Comparison of ENCODE assay signal across 23 cellular contexts in genomic region chr9:87630266-87630665, GRCh38.
DNase-seq lines count a peak whose midpoint lies in the region; ATAC-seq, FAIRE-seq and TF ChIP-seq lines count a peak whose summit lies in the region.
"Had no signal": no experiment of that assay in that cellular context is flagged by ENCODE, and none has a peak within 500 bp of the region (broad histone marks: within the 10 kb centered on the region; RNA-seq: fewer than 3 reads in every experiment).

No MANE protein-coding gene starts in this region.

- CTCF ChIA-PET in PC-9 (lab: Charles Lee): no interaction called here
- CTCF ChIA-PET in GM12878 (lab: Yijun Ruan, JAX): interaction anchor here (0.6 to 1.6 kb wide), 3 partner anchors 33 to 293 kb away, joined by 3 to 5 read pairs (median 3); no protein-coding TSS in a partner anchor

- in situ Hi-C loops in GM12878 (cut with MboI): no loop called here

- SMC1A ChIA-PET in GM12878 (lab: Charles Lee; ENCODE audit: uncharacterized antibody, unreplicated experiment): interaction anchor here (1.0 to 1.3 kb wide), 2 partner anchors 17 to 292 kb away, joined by 3 to 4 read pairs; no protein-coding TSS in a partner anchor

- DNase-seq in PC-9 (no peak), GM12878 (ENCODE audit: low read depth, low spot score) (no peak), epithelial cell of proximal tubule (ENCODE audit: low read depth) (no peak), NCI-H446 treated with DMSO at 0.1 percent for 48 hours (lab: John Stamatoyannopoulos, UW) (no peak), omental fat pad (ENCODE audit: low spot score) (no peak), psoas muscle (no peak)
- DNase-seq: Caco-2; CD8-positive, alpha-beta T cell; DMS79 treated with DMSO at 0.1 percent for 48 hours; GF-D8; KG1; MG63; NCI-H2029; NCI-H2227 treated with DMSO at 0.1 percent for 48 hours; NCI-H524; NCI-H748 treated with DMSO at 0.1 percent for 48 hours; SJCRH30 had no signal

- no peak overlapping the region for H3K4me2 ChIP-seq in PC-9
- H3K4me2 ChIP-seq in GM12878 (ENCODE audit: control insufficient read depth, insufficient read depth): no peak overlapping the region

- 0 out of 2 replicates have a peak, but pooled peaks cover 3% of the 10 kb centered on the region for H3F3A ChIP-seq in PC-9 (ENCODE audit: insufficient read depth, low read depth)

- RAD21 ChIA-PET in GM12878 (lab: Charles Lee; ENCODE audit: unreplicated experiment): no interaction called here

- BruUV-seq in PC-9 (replicated peaks; lab: Mats Ljungman, UMichigan): no TSS peak
- BruUV-seq in GM12878 (replicated peaks; lab: Mats Ljungman, UMichigan): no TSS peak

- TF ChIP-seq CTCF in PC-9 (conservative IDR thresholded peaks at IDR 0.05): 0 out of 2 replicates have a peak, but pooled peaks have one; percentile 22
- no peak for TF ChIP-seq CTCF in GM12878 (IDR thresholded peaks at IDR 0.05 in 2 of 3, conservative IDR thresholded peaks at IDR 0.05 in 1 of 3; ENCODE audit: control insufficient read depth in 2 of 3, extremely low read depth in 1 of 3, insufficient read depth in 1 of 3, low read depth in 3 of 3, low read length in 3 of 3)
- peak; percentile 40 for TF ChIP-seq CTCF in epithelial cell of proximal tubule (conservative IDR thresholded peaks at IDR 0.05; ENCODE audit: low read depth, low read length)
- TF ChIP-seq CTCF in neutrophil (IDR thresholded peaks at IDR 0.05): no peak
- TF ChIP-seq CTCF in omental fat pad (IDR thresholded peaks at IDR 0.05): no peak
- TF ChIP-seq CTCF in psoas muscle (IDR thresholded peaks at IDR 0.05): no peak

- no peaks in the 10 kb centered on the region for H3K9me3 ChIP-seq in PC-9 (ENCODE audit: insufficient read depth, low read depth)
- no peaks in the 10 kb centered on the region; the same call in 2 of the 3 replicates for H3K9me3 ChIP-seq in GM12878 (replicated peaks; ENCODE audit: control insufficient read depth, insufficient read depth, low read length)
- no peaks in the 10 kb centered on the region for H3K9me3 ChIP-seq in neutrophil
- no peaks in the 10 kb centered on the region for H3K9me3 ChIP-seq in psoas muscle
- H3K9me3 ChIP-seq: Caco-2, MG63, SJCRH30 had no signal

- no peak for FAIRE-seq in GM12878 (lab: Jason Lieb, UNC)
- FAIRE-seq: GM12892, H54, HTR-8/SVneo had no signal

- H2AFZ ChIP-seq in PC-9 (no peak overlapping the region), GM12878 (ENCODE audit: control insufficient read depth, low read depth, low read length) (no peak overlapping the region)

- no peak for TF ChIP-seq POLR2A in GM12878 (IDR thresholded peaks at IDR 0.05; ENCODE audit: low read depth, low read length)

- no peak overlapping the region for H3K27ac ChIP-seq in PC-9
- no peak overlapping the region for H3K27ac ChIP-seq in GM12878 (ENCODE audit: control insufficient read depth, insufficient read depth)
- peak overlapping the region; percentile 17 for H3K27ac ChIP-seq in neutrophil
- no peak overlapping the region for H3K27ac ChIP-seq in psoas muscle
- H3K27ac ChIP-seq: C4-2B, SJCRH30 had no signal

- intact Hi-C loops in PC-9 (cut with micrococcal nuclease; ENCODE audit: unreplicated experiment): no loop called here
- intact Hi-C loops in GM12878 (cut with micrococcal nuclease; ENCODE audit: unreplicated experiment): no loop called here
- intact Hi-C loops in psoas muscle (cut with DNase I): no loop called here

- H3K36me3 ChIP-seq in PC-9 (ENCODE audit: low read depth): no peaks in the 10 kb centered on the region
- peaks cover 5 to 8% of the 10 kb centered on the region in 2 experiments; a peak in 3 of 4 replicates for H3K36me3 ChIP-seq in GM12878 (ENCODE audit: control insufficient read depth in 2 of 2, insufficient read depth in 2 of 2, low read length in 1 of 2)
- no peaks in the 10 kb centered on the region for H3K36me3 ChIP-seq in neutrophil
- H3K36me3 ChIP-seq in psoas muscle (ENCODE audit: insufficient read depth in 1 of 2, low read depth in 1 of 2): no peaks in the 10 kb centered on the region
- H3K36me3 ChIP-seq: SJCRH30 had no signal

- no peaks in the 10 kb centered on the region for H3K27me3 ChIP-seq in PC-9 (ENCODE audit: insufficient read depth, low read depth)
- no peaks in the 10 kb centered on the region for H3K27me3 ChIP-seq in GM12878 (replicated peaks in 1 of 2; ENCODE audit: control insufficient read depth in 2 of 2, insufficient read depth in 2 of 2, low read length in 1 of 2)
- H3K27me3 ChIP-seq in neutrophil: no peaks in the 10 kb centered on the region
- H3K27me3 ChIP-seq in psoas muscle (ENCODE audit: insufficient read depth in 3 of 3, low read length in 2 of 3): no peaks in the 10 kb centered on the region
- H3K27me3 ChIP-seq: MG63, SJCRH30 had no signal

- no peak for TF ChIP-seq EP300 in GM12878 (IDR thresholded peaks at IDR 0.05; ENCODE audit: borderline replicate concordance in 1 of 2, control insufficient read depth in 1 of 2, low read depth in 2 of 2, low read length in 2 of 2)

- H3K9me2 ChIP-seq in PC-9 (ENCODE audit: insufficient read depth): no peaks in the 10 kb centered on the region

- ATAC-seq in GM12878 (no peak), omental fat pad (ENCODE audit: low FRiP score) (no peak), psoas muscle (no peak)
- ATAC-seq: CD8-positive, alpha-beta T cell; Right ventricle myocardium inferior had no signal

- TF ChIP-seq RAD21 in GM12878 (IDR thresholded peaks at IDR 0.05; ENCODE audit: insufficient read depth, low read depth, low read length): peak; percentile 22; the same call in 1 of the 2 replicates

- H3K79me2 ChIP-seq in PC-9 (ENCODE audit: low read depth) (no peaks in the 10 kb centered on the region), GM12878 (ENCODE audit: control insufficient read depth, insufficient read depth, low read length) (no peaks in the 10 kb centered on the region)

- H3K4me1 ChIP-seq in PC-9 (replicated peaks; ENCODE audit: insufficient read depth) (no peaks in the 10 kb centered on the region), GM12878 (ENCODE audit: control insufficient read depth, insufficient read depth, low read length) (no peaks in the 10 kb centered on the region), neutrophil (ENCODE audit: control insufficient read depth in 1 of 2, insufficient read depth in 1 of 2, low read depth in 1 of 2, low read length in 1 of 2) (peaks cover 34 to 37% of the 10 kb centered on the region in 2 experiments), psoas muscle (no peaks in the 10 kb centered on the region)
- H3K4me1 ChIP-seq: Caco-2, SJCRH30 had no signal

- 44% methylated on average over 3 of the region's 3 CpGs for WGBS in GM12878 (ENCODE audit: insufficient coverage, insufficient replicate concordance, low lambda C conversion rate, missing lambda C conversion rate)
- WGBS in psoas muscle, 3 donors: 90 to 100% (median 97%) methylated on average over 3 of the region's 3 CpGs

- no peak overlapping the region for H3K9ac ChIP-seq in GM12878 (ENCODE audit: control insufficient read depth, insufficient read depth, low read length)

- POLR2A ChIA-PET in PC-9 (lab: Charles Lee; ENCODE audit: unreplicated experiment) (no interaction called here), GM12878 (lab: Charles Lee) (no interaction called here)

- H4K20me1 ChIP-seq in PC-9 (ENCODE audit: insufficient read depth) (no peaks in the 10 kb centered on the region), GM12878 (ENCODE audit: control insufficient read depth, insufficient read depth) (no peaks in the 10 kb centered on the region)

- H3K4me3 ChIP-seq in PC-9: no peak overlapping the region
- no peak overlapping the region for H3K4me3 ChIP-seq in GM12878
- no peak overlapping the region for H3K4me3 ChIP-seq in epithelial cell of proximal tubule (ENCODE audit: low read depth, low read length)
- H3K4me3 ChIP-seq in neutrophil (ENCODE audit: low read depth in 1 of 2, low read length in 1 of 2): no peak overlapping the region
- no peak overlapping the region for H3K4me3 ChIP-seq in psoas muscle
- H3K4me3 ChIP-seq: MG63, SJCRH30 had no signal

TF ChIP-seq in GM12878, 131 proteins besides CTCF, POLR2A, EP300 and RAD21 (continues in another document):
- TF ChIP-seq HDGF (IDR thresholded peaks at IDR 0.05): no peak
- no peak for TF ChIP-seq SIN3A (IDR thresholded peaks at IDR 0.05; ENCODE audit: low read depth, low read length)
- TF ChIP-seq BCL3 (IDR thresholded peaks at IDR 0.05; ENCODE audit: borderline replicate concordance, insufficient read depth, low read depth, low read length, poor library complexity, severe bottlenecking): no peak
- no peak for TF ChIP-seq SUPT20H (IDR thresholded peaks at IDR 0.05; ENCODE audit: borderline replicate concordance, control insufficient read depth, low read depth, low read length)
- no peak for TF ChIP-seq PAX8 (IDR thresholded peaks at IDR 0.05)
- TF ChIP-seq E4F1 (IDR thresholded peaks at IDR 0.05; ENCODE audit: borderline replicate concordance, partially characterized antibody): no peak
- TF ChIP-seq EGR1 (IDR thresholded peaks at IDR 0.05; ENCODE audit: borderline replicate concordance in 1 of 2, low read depth in 2 of 2, low read length in 2 of 2): no peak
- no peak for TF ChIP-seq FOS (IDR thresholded peaks at IDR 0.05; ENCODE audit: borderline replicate concordance, extremely low read depth, insufficient read length)

Comparison
In these comparisons a context has a peak if more than half of its experiments do, and no peak if none do; other contexts are left out.
1. CTCF ChIP-seq: peak in PC-9 (single experiment) and epithelial cell of proximal tubule (single experiment); none in GM12878 (0 of 3), neutrophil (single experiment), omental fat pad (0 of 3) and psoas muscle (single experiment).